10 cellular contexts compared by ENCODE assay signal in genomic region chr15:58773024-58773423, GRCh38. TPM values are rescaled to one million over a fixed set of nuclear protein-coding genes. Genes with fewer than 3 reads are reported as not detected.
DNase-seq lines count a peak whose midpoint lies in the region; ATAC-seq, FAIRE-seq and TF ChIP-seq lines count a peak whose summit lies in the region.
"Had no signal": no experiment of that assay in that cellular context is flagged by ENCODE, and none has a peak within 500 bp of the region (broad histone marks: within the 10 kb centered on the region; RNA-seq: fewer than 3 reads in every experiment).

No MANE protein-coding gene starts in this region.

- CTCF ChIA-PET in SK-N-SH (lab: Yijun Ruan, JAX) = interaction anchor here (0.6 to 3.4 kb wide), 2 partner anchors 544 to 1017 kb away, joined by 3 to 13 read pairs; no protein-coding TSS in a partner anchor

- peaks cover 2 to 7% of the 10 kb centered on the region in 2 experiments; a peak in 3 of 4 replicates for H3K4me1 ChIP-seq in SK-N-SH (ENCODE audit: control insufficient read depth in 1 of 2, insufficient read depth in 2 of 2, low read depth in 1 of 2, low read length in 1 of 2)
- H3K4me1 ChIP-seq in astrocyte (ENCODE audit: insufficient read depth, low read length) = peaks cover 11% of the 10 kb centered on the region
- peaks cover 2% of the 10 kb centered on the region for H3K4me1 ChIP-seq in keratinocyte (ENCODE audit: control insufficient read depth, extremely low read depth, insufficient read depth, low read length)
- H3K4me1 ChIP-seq in tibial artery = peaks cover 0 to 60% (median 13%) of the 10 kb centered on the region in 4 donors

- H3K27ac ChIP-seq in SK-N-SH (ENCODE audit: low read depth in 2 of 2, low read length in 1 of 2) (no peak overlapping the region), astrocyte (ENCODE audit: low read depth, low read length) (no peak overlapping the region), keratinocyte (ENCODE audit: control insufficient read depth, insufficient read depth, low read length) (peak overlapping the region; percentile 84), tibial artery (peak overlapping the region; percentile 89 to 96)

- H3K9me3 ChIP-seq in SK-N-SH = no peaks in the 10 kb centered on the region
- no peaks in the 10 kb centered on the region for H3K9me3 ChIP-seq in astrocyte (ENCODE audit: insufficient read depth, low read depth, low read length)
- no peaks in the 10 kb centered on the region for H3K9me3 ChIP-seq in keratinocyte (ENCODE audit: control insufficient read depth, low read depth, low read length)
- H3K9me3 ChIP-seq in tibial artery = no peaks in the 10 kb centered on the region

- peaks cover 0 to 4% of the 10 kb centered on the region in 2 experiments for H3K36me3 ChIP-seq in SK-N-SH (replicated peaks in 1 of 2; ENCODE audit: control insufficient read depth in 1 of 2, insufficient read depth in 2 of 2, low read length in 1 of 2)
- H3K36me3 ChIP-seq in astrocyte (ENCODE audit: insufficient read depth, low read length) = no peaks in the 10 kb centered on the region
- peaks cover 0 to 2% of the 10 kb centered on the region in 2 experiments for H3K36me3 ChIP-seq in keratinocyte (ENCODE audit: control insufficient read depth in 2 of 2, extremely low read depth in 1 of 2, insufficient read depth in 2 of 2, low read length in 2 of 2)
- no peaks in the 10 kb centered on the region for H3K36me3 ChIP-seq in tibial artery

- POLR2A ChIA-PET in SK-N-SH (lab: Yijun Ruan, JAX) = no interaction called here

- intact Hi-C loops in tibial artery (cut with DNase I; ENCODE audit: low total_unique reads) = no loop called here

- H3K79me2 ChIP-seq in SK-N-SH (ENCODE audit: insufficient read depth) (peaks cover 48% of the 10 kb centered on the region), astrocyte (ENCODE audit: insufficient read depth, low read length) (peaks cover 60% of the 10 kb centered on the region), keratinocyte (ENCODE audit: control insufficient read depth, insufficient read depth, low read length) (peaks cover 59% of the 10 kb centered on the region)

- H3K27ac Mint-ChIP-seq in astrocyte (ENCODE audit: unreplicated experiment) = no peak overlapping the region

- H3K27me3 ChIP-seq in SK-N-SH (ENCODE audit: insufficient read depth) = no peaks in the 10 kb centered on the region
- no peaks in the 10 kb centered on the region for H3K27me3 ChIP-seq in astrocyte (ENCODE audit: insufficient read depth, low read length)
- no peaks in the 10 kb centered on the region for H3K27me3 ChIP-seq in keratinocyte (ENCODE audit: control insufficient read depth, extremely low read depth, insufficient read depth, low read length)
- no peaks in the 10 kb centered on the region for H3K27me3 ChIP-seq in tibial artery

- TF ChIP-seq EP300 in SK-N-SH (IDR thresholded peaks at IDR 0.05; ENCODE audit: borderline replicate concordance in 1 of 2, low read depth in 1 of 2, low read length in 1 of 2) = no peak

- H3K36me3 Mint-ChIP-seq in astrocyte (ENCODE audit: low read depth, unreplicated experiment) = no peaks in the 10 kb centered on the region

- WGBS in SK-N-SH (ENCODE audit: low lambda C conversion rate) = 93% methylated on average over 4 of the region's 4 CpGs

- H4K20me1 ChIP-seq in SK-N-SH (ENCODE audit: insufficient read depth) (0 out of 2 replicates have a peak, but pooled peaks cover 4% of the 10 kb centered on the region), astrocyte (ENCODE audit: insufficient read depth, low read length) (peaks cover 50% of the 10 kb centered on the region), keratinocyte (ENCODE audit: control insufficient read depth, extremely low read depth, insufficient read depth, low read length) (no peaks in the 10 kb centered on the region)

- H3K4me1 Mint-ChIP-seq in astrocyte (ENCODE audit: low read depth, unreplicated experiment) = peaks cover 3% of the 10 kb centered on the region

- H3K9me1 ChIP-seq in keratinocyte (ENCODE audit: control insufficient read depth, extremely low read depth, insufficient read depth, low read length) = no peaks in the 10 kb centered on the region

- no peaks in the 10 kb centered on the region for H3K27me3 Mint-ChIP-seq in astrocyte (ENCODE audit: low read depth, unreplicated experiment)

- ATAC-seq in SK-N-SH treated with all-trans-retinoic acid at 6 μM for 48 hours = no peak
- ATAC-seq in GM21423 (IDR thresholded peaks at IDR 0.05; ENCODE audit: unreplicated experiment) = no peak

- TF ChIP-seq CTCF in SK-N-SH (IDR thresholded peaks at IDR 0.05) (no peak), astrocyte (IDR thresholded peaks at IDR 0.05; ENCODE audit: insufficient read depth, low read depth, low read length) (no peak), keratinocyte (optimal IDR thresholded peaks at IDR 0.05 in 1 of 3, IDR thresholded peaks at IDR 0.05 in 1 of 3, conservative IDR thresholded peaks at IDR 0.05 in 1 of 3; ENCODE audit: extremely low read depth in 1 of 3, insufficient read depth in 2 of 3, low read length in 3 of 3) (no peak), tibial artery (IDR thresholded peaks at IDR 0.05) (no peak)

- peaks cover 10% of the 10 kb centered on the region for H3F3A ChIP-seq in SK-N-SH (replicated peaks; ENCODE audit: insufficient read depth)

- H2AFZ ChIP-seq in SK-N-SH (ENCODE audit: low read depth) = no peak overlapping the region
- H2AFZ ChIP-seq in astrocyte (ENCODE audit: low read depth, low read length) = no peak overlapping the region
- no peak overlapping the region for H2AFZ ChIP-seq in keratinocyte (ENCODE audit: control insufficient read depth, low read length)

- H3K4me3 ChIP-seq in SK-N-SH (ENCODE audit: low read depth in 2 of 2, low read length in 1 of 2) (peak overlapping the region; percentile 95; a peak in 3 of 4 replicates), astrocyte (ENCODE audit: insufficient read depth, low read depth, low read length) (peak overlapping the region; percentile 82), keratinocyte (ENCODE audit: control insufficient read depth in 2 of 3, extremely low read depth in 1 of 3, insufficient read depth in 2 of 3, low read depth in 1 of 3, low read length in 3 of 3) (peak overlapping the region; percentile 98 to 100 (median 98)), tibial artery (peak overlapping the region; percentile 69 to 81)

- DNase-seq in SK-N-SH (no peak), astrocyte (ENCODE audit: low read depth) (no peak), keratinocyte (ENCODE audit: low read depth, low spot score) (no peak), tibial artery (no peak), RPMI8226 (no peak), activated gamma-delta T cell (lab: John Stamatoyannopoulos, UW) (no peak)

- no peak overlapping the region for H3K4me3 Mint-ChIP-seq in astrocyte (ENCODE audit: unreplicated experiment)

- dilution Hi-C loops in keratinocyte (cut with MboI; ENCODE audit: extremely low pct_ligation_motif_present, low sequenced_read_pairs) = no loop called here

- H3K9me3 Mint-ChIP-seq in astrocyte (ENCODE audit: unreplicated experiment) = no peaks in the 10 kb centered on the region

- FAIRE-seq in astrocyte (lab: Jason Lieb, UNC) (no peak), keratinocyte (lab: Jason Lieb, UNC) (no peak)
- FAIRE-seq: A204.1, H54 had no signal

- peak overlapping the region; percentile 85 for H3K4me2 ChIP-seq in SK-N-SH
- peak overlapping the region; percentile 91 for H3K4me2 ChIP-seq in astrocyte (ENCODE audit: low read length)
- peak overlapping the region; percentile 94 for H3K4me2 ChIP-seq in keratinocyte (ENCODE audit: control insufficient read depth, extremely low read depth, insufficient read depth, low read depth, low read length)

- TF ChIP-seq RAD21 in SK-N-SH (IDR thresholded peaks at IDR 0.05; ENCODE audit: low read length) = no peak

- H3K9ac ChIP-seq in SK-N-SH (no peak overlapping the region), astrocyte (ENCODE audit: low read length) (peak overlapping the region; percentile 90), keratinocyte (ENCODE audit: control insufficient read depth, extremely low read depth, insufficient read depth, low read length) (peak overlapping the region; percentile 90)

- H3K9me2 ChIP-seq in SK-N-SH = no peaks in the 10 kb centered on the region

TF ChIP-seq in SK-N-SH, 30 proteins besides CTCF, POLR2A, EP300 and RAD21 (continues in another document):
- no peak for TF ChIP-seq TCF12 (IDR thresholded peaks at IDR 0.05)
- TF ChIP-seq FOXM1 (IDR thresholded peaks at IDR 0.05; ENCODE audit: low read depth) = no peak
- no peak for TF ChIP-seq POLR2AphosphoS5 (IDR thresholded peaks at IDR 0.05; ENCODE audit: low read depth, low read length)
- TF ChIP-seq JUND (IDR thresholded peaks at IDR 0.05) = no peak
- TF ChIP-seq SMC3 (IDR thresholded peaks at IDR 0.05; ENCODE audit: low read depth, low read length) = no peak

RNA-seq across cellular contexts. Expression of gene MINDY2, which starts 1.9 kb away (rescaled TPM):
- polyA plus RNA-seq in SK-N-SH (2012; rRNA removed) (1.0 and 1.5 TPM in 2 replicates), keratinocyte (6.1 to 11.2 TPM (median 6.8 TPM) in 3 replicates)
- polyA plus RNA-seq in SK-N-SH (2012; cell fraction: cytosol; rRNA removed) = 1.7 and 1.9 TPM in 2 replicates
- 1.4 and 1.6 TPM in 2 replicates for polyA plus RNA-seq in SK-N-SH (2012; cell fraction: nucleus; rRNA removed)
- total RNA-seq in astrocyte = 20.9 and 24.5 TPM in 2 replicates
- 18.8 TPM for polyA plus RNA-seq in keratinocyte (2011; ENCODE audit: low read depth)
- 4.3 and 7.3 TPM in 2 replicates for polyA plus RNA-seq in keratinocyte (2011; cell fraction: cytosol; rRNA removed)
- polyA plus RNA-seq in keratinocyte (2011; cell fraction: nucleus; rRNA removed) = 7.3 and 9.3 TPM in 2 replicates
- polyA plus RNA-seq in keratinocyte (2012; ENCODE audit: low replicate concordance) = 8.4 and 10.4 TPM in 2 replicates
- polyA minus RNA-seq in keratinocyte = 8.8 to 49.9 TPM (median 15.1 TPM) in 3 replicates
- 16.7 TPM for polyA minus RNA-seq in keratinocyte (2011; cell fraction: cytosol; rRNA and poly(A)+ RNA removed)
- 10.9 and 19.9 TPM in 2 replicates for polyA minus RNA-seq in keratinocyte (2011; cell fraction: nucleus; rRNA and poly(A)+ RNA removed)

RNA-seq across cellular contexts. Expression of gene ADAM10, which starts 23.5 kb away (rescaled TPM):
- 83.5 and 104 TPM in 2 replicates for polyA plus RNA-seq in SK-N-SH (2012; rRNA removed)
- polyA plus RNA-seq in SK-N-SH (2012; cell fraction: cytosol; rRNA removed) = 77.8 and 97.2 TPM in 2 replicates
- 47.5 and 51.8 TPM in 2 replicates for polyA plus RNA-seq in SK-N-SH (2012; cell fraction: nucleus; rRNA removed)
- 243 and 254 TPM in 2 replicates for total RNA-seq in astrocyte
- polyA plus RNA-seq in keratinocyte = 127 to 198 TPM (median 139 TPM) in 3 replicates
- polyA plus RNA-seq in keratinocyte (2011; ENCODE audit: low read depth) = 55.7 TPM
- polyA plus RNA-seq in keratinocyte (2011; cell fraction: cytosol; rRNA removed) = 30.4 and 65.2 TPM in 2 replicates
- 164 and 178 TPM in 2 replicates for polyA plus RNA-seq in keratinocyte (2011; cell fraction: nucleus; rRNA removed)
- 73.0 and 154 TPM in 2 replicates for polyA plus RNA-seq in keratinocyte (2012; ENCODE audit: low replicate concordance)
- 58.4 to 258 TPM (median 125 TPM) in 3 replicates for polyA minus RNA-seq in keratinocyte
- polyA minus RNA-seq in keratinocyte (2011; cell fraction: cytosol; rRNA and poly(A)+ RNA removed) = 82.5 TPM
- 204 and 420 TPM in 2 replicates for polyA minus RNA-seq in keratinocyte (2011; cell fraction: nucleus; rRNA and poly(A)+ RNA removed)

Comparison
In these comparisons a context has a peak if more than half of its experiments do, and no peak if none do; other contexts are left out.
1. H3K27ac ChIP-seq: peak in keratinocyte (single experiment) and tibial artery (2 of 2); none in SK-N-SH (0 of 2) and astrocyte (single experiment).
2. Peak in every context shown above with its lines, with median percentiles within 50 percentile points of each other: H3K4me2 ChIP-seq and H3K4me3 ChIP-seq.